ENCODE assay signal across 25 cellular contexts in genomic region chr3:185405243-185405642, GRCh38. TPM values are rescaled to one million over a fixed set of nuclear protein-coding genes. Genes with fewer than 3 reads are reported as not detected.
DNase-seq lines count a peak whose midpoint lies in the region; ATAC-seq, FAIRE-seq and TF ChIP-seq lines count a peak whose summit lies in the region.
"Had no signal": no experiment of that assay in that cellular context is flagged by ENCODE, and none has a peak within 500 bp of the region (broad histone marks: within the 10 kb centered on the region; RNA-seq: fewer than 3 reads in every experiment).

No MANE protein-coding gene starts in this region.

- no peak for TF ChIP-seq POLR2A in H54 (IDR thresholded peaks at IDR 0.05; ENCODE audit: low read depth, low read length)

- H3K4me3 ChIP-seq in lower lobe of right lung = no peak overlapping the region
- H3K4me3 ChIP-seq: BLaER1, GM12878, PC-9, SJCRH30 had no signal

- peaks cover 4% of the 10 kb centered on the region for H3K36me3 Mint-ChIP-seq in brain
- H3K36me3 Mint-ChIP-seq: CD4-positive, CD25-positive, alpha-beta regulatory T cell had no signal

- H3K27me3 Mint-ChIP-seq in brain = no peaks in the 10 kb centered on the region

- TF ChIP-seq CTCF in brain (conservative IDR thresholded peaks at IDR 0.05) = no peak
- TF ChIP-seq CTCF in lower lobe of right lung (IDR thresholded peaks at IDR 0.05) = no peak

- H3K27ac ChIP-seq in temporal lobe (ENCODE audit: low read depth, low read length) = peak overlapping the region; percentile 22
- H3K27ac ChIP-seq in lower lobe of right lung = no peak overlapping the region
- H3K27ac ChIP-seq: BLaER1, PC-9, SJCRH30 had no signal

- H3K9me3 Mint-ChIP-seq in brain = no peaks in the 10 kb centered on the region

- H3K4me1 Mint-ChIP-seq in brain = no peaks in the 10 kb centered on the region
- H3K4me1 Mint-ChIP-seq: CD4-positive, CD25-positive, alpha-beta regulatory T cell had no signal

- peak overlapping the region; percentile 1 to 74 (median 8) for H3K27ac Mint-ChIP-seq in brain
- H3K27ac Mint-ChIP-seq: CD4-positive, CD25-positive, alpha-beta regulatory T cell had no signal

- H3K36me3 ChIP-seq in lower lobe of right lung = no peaks in the 10 kb centered on the region
- H3K36me3 ChIP-seq: BLaER1, SJCRH30 had no signal

- no peaks in the 10 kb centered on the region for H3K27me3 ChIP-seq in lower lobe of right lung (ENCODE audit: low read depth)
- H3K27me3 ChIP-seq: BLaER1, SJCRH30 had no signal

- intact Hi-C loops in lower lobe of right lung (cut with DNase I) = no loop called here

- H3K9me3 ChIP-seq in lower lobe of right lung = no peaks in the 10 kb centered on the region
- H3K9me3 ChIP-seq: BLaER1, SJCRH30 had no signal

- no peak for DNase-seq in H54 (ENCODE audit: insufficient read length, low spot score)
- peak; percentile 39 for DNase-seq in inferior parietal cortex (ENCODE audit: extremely low spot score)
- DNase-seq in lower lobe of right lung = no peak
- no peak for DNase-seq in stimulated activated CD4-positive, alpha-beta T cell treated with anti-CD3 and anti-CD28 coated beads, Interleukin-12 subunit alpha, Interleukin-12 subunit beta, amount 100 ng/mL, for 4 hours
- DNase-seq: CD4-positive, CD25-positive, alpha-beta regulatory T cell; DMS79; EL; GDM1; GOT3; HCEC 1CT; Karpas-422; NCI-H1092; NCI-H1694 treated with DMSO at 0.1 percent for 48 hours; NCI-H510A treated with DMSO at 0.1 percent for 48 hours; NCI-H774; PC-9; SJCRH30 had no signal

- FAIRE-seq in H54 (lab: Jason Lieb, UNC) = peak; percentile 48
- FAIRE-seq: A204.1 had no signal

- ATAC-seq in HG03196 (IDR thresholded peaks at IDR 0.05; ENCODE audit: unreplicated experiment) (no peak), lower lobe of right lung (no peak)
- ATAC-seq: GM12878, Right ventricle myocardium inferior, SK-N-SH treated with all-trans-retinoic acid at 6 μM for 48 hours had no signal

- peak overlapping the region in 1 of 5 experiments; percentile 2 for H3K4me3 Mint-ChIP-seq in brain
- H3K4me3 Mint-ChIP-seq: CD4-positive, CD25-positive, alpha-beta regulatory T cell had no signal

- no peaks in the 10 kb centered on the region for H3K4me1 ChIP-seq in lower lobe of right lung
- H3K4me1 ChIP-seq: BLaER1 had no signal

RNA-seq across cellular contexts. Expression of gene MAP3K13, which starts 42.3 kb away (rescaled TPM):
- 30.0 TPM for polyA plus RNA-seq in brain (ENCODE audit: insufficient read depth, low read depth, low replicate concordance)
- total RNA-seq in temporal lobe (42.0 TPM), lower lobe of right lung (35.4 TPM)
